8 cellular contexts compared by ENCODE assay signal in the genomic region with DNA sequence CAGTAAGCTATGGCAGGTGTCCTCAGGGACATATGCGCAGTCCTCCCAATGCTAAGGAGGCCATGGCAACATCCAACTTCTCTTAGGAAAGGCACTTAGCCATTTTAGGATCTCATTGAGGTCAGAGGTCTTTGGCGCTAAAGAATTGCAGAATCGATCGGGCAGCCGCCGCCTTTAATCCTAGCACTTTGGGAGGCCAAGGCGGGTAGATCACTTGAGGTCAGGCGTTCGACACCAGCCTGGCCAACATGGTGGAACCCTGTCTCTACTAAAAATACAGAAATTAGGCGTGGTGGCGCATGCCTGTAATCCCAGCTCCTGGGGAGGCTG. TPM values are rescaled to one million over a fixed set of nuclear protein-coding genes. Genes with fewer than 3 reads are reported as not detected.
A peak's percentile ranks its signal among the peaks of the same experiment; 100 is the strongest.
DNase-seq lines count a peak whose midpoint lies in the region; ATAC-seq and TF ChIP-seq lines count a peak whose summit lies in the region.

No MANE protein-coding gene starts in this region.

- no peaks in the 10 kb centered on the region for H3K36me3 ChIP-seq in left lung

- H3K36me3 Mint-ChIP-seq in activated T-cell treated with anti-CD3 and anti-CD28 coated beads, Interleukin-2, amount 50 U/mL, for 72 hours (ENCODE audit: insufficient read depth in 2 of 2), result no peaks in the 10 kb centered on the region
- H3K36me3 Mint-ChIP-seq in activated naive CD4-positive, alpha-beta T cell treated with anti-CD3 and anti-CD28 coated beads, Interleukin-2, amount 50 U/mL, for 72 hours, result no peaks in the 10 kb centered on the region

- DNase-seq in activated T-cell treated with anti-CD3 and anti-CD28 coated beads, Interleukin-2, amount 50 U/mL, for 72 hours, result no peak
- DNase-seq in activated T-cell treated with anti-CD3 and anti-CD28 coated beads, Interleukin-2, amount 50 U/mL, for 48 hours, result no peak
- no peak for DNase-seq in activated naive CD4-positive, alpha-beta T cell treated with anti-CD3 and anti-CD28 coated beads, Interleukin-2, amount 50 U/mL, for 72 hours (ENCODE audit: low spot score in 2 of 2)
- DNase-seq in left lung (peak in 1 of 2 donors; percentile 31), substantia nigra (lab: John Stamatoyannopoulos, UW) (no peak), omental fat pad (ENCODE audit: low spot score) (no peak), HuH-7 (ENCODE audit: low spot score) (no peak), DMS 273 (lab: John Stamatoyannopoulos, UW; ENCODE audit: unreplicated experiment) (no peak)

- ATAC-seq in activated T-cell treated with anti-CD3 and anti-CD28 coated beads, Interleukin-2, amount 50 U/mL, for 72 hours (replicated peaks in 1 of 2), result no peak
- no peak for ATAC-seq in activated naive CD4-positive, alpha-beta T cell treated with anti-CD3 and anti-CD28 coated beads, Interleukin-2, amount 50 U/mL, for 72 hours
- ATAC-seq in left lung (no peak), omental fat pad (ENCODE audit: low FRiP score) (no peak)

- peak overlapping the region; percentile 94 for H3K27ac Mint-ChIP-seq in activated T-cell treated with anti-CD3 and anti-CD28 coated beads, Interleukin-2, amount 50 U/mL, for 72 hours
- peak overlapping the region; percentile 88 to 94 for H3K27ac Mint-ChIP-seq in activated naive CD4-positive, alpha-beta T cell treated with anti-CD3 and anti-CD28 coated beads, Interleukin-2, amount 50 U/mL, for 72 hours

- H3K4me3 ChIP-seq in left lung, result peak overlapping the region; percentile 80 to 86

- H3K27me3 ChIP-seq in left lung, result no peaks in the 10 kb centered on the region

- TF ChIP-seq CTCF in left lung (IDR thresholded peaks at IDR 0.05), result no peak
- TF ChIP-seq CTCF in omental fat pad (IDR thresholded peaks at IDR 0.05), result no peak

- H3K4me1 Mint-ChIP-seq in activated T-cell treated with anti-CD3 and anti-CD28 coated beads, Interleukin-2, amount 50 U/mL, for 72 hours (ENCODE audit: low read depth), result peaks cover 12% of the 10 kb centered on the region

- intact Hi-C loops in left lung (cut with DNase I), result no loop called here

- no peaks in the 10 kb centered on the region for H3K9me3 Mint-ChIP-seq in activated T-cell treated with anti-CD3 and anti-CD28 coated beads, Interleukin-2, amount 50 U/mL, for 72 hours
- H3K9me3 Mint-ChIP-seq in activated naive CD4-positive, alpha-beta T cell treated with anti-CD3 and anti-CD28 coated beads, Interleukin-2, amount 50 U/mL, for 72 hours, result no peaks in the 10 kb centered on the region

- H3K27ac ChIP-seq in left lung, result peak overlapping the region; percentile 84 to 91
- H3K27ac ChIP-seq in substantia nigra (ENCODE audit: low read depth, low read length, poor library complexity, severe bottlenecking), result peak overlapping the region; percentile 74

- H3K9me3 ChIP-seq in left lung, result no peaks in the 10 kb centered on the region

- no peaks in the 10 kb centered on the region for H3K27me3 Mint-ChIP-seq in activated T-cell treated with anti-CD3 and anti-CD28 coated beads, Interleukin-2, amount 50 U/mL, for 72 hours (ENCODE audit: low read depth)

- H3K4me3 Mint-ChIP-seq in activated T-cell treated with anti-CD3 and anti-CD28 coated beads, Interleukin-2, amount 50 U/mL, for 72 hours, result peak overlapping the region; percentile 87 to 94

- H3K4me1 ChIP-seq in left lung, result peaks cover 5 to 22% of the 10 kb centered on the region in 2 donors

RNA-seq across cellular contexts. Expression of a gene that starts 1.2 kb away (rescaled TPM):
- total RNA-seq in activated T-cell treated with anti-CD3 and anti-CD28 coated beads, Interleukin-2, amount 50 U/mL, for 72 hours, result 10 to 100 TPM; 33.9 to 44.2 TPM
- total RNA-seq in activated naive CD4-positive, alpha-beta T cell treated with anti-CD3 and anti-CD28 coated beads, Interleukin-2, amount 50 U/mL, for 72 hours, result 10 to 100 TPM; 49.1 to 62.6 TPM
- 10 to 100 TPM; 92.7 to 94.2 TPM for total RNA-seq in left lung
- 10 to 100 TPM; 56.6 to 90.5 (median 79.8) TPM for total RNA-seq in omental fat pad

RNA-seq across cellular contexts. Expression of a gene that starts 13.8 kb away (rescaled TPM):
- 10 to 100 TPM; 49.5 to 57.0 TPM for total RNA-seq in activated T-cell treated with anti-CD3 and anti-CD28 coated beads, Interleukin-2, amount 50 U/mL, for 72 hours
- total RNA-seq in activated naive CD4-positive, alpha-beta T cell treated with anti-CD3 and anti-CD28 coated beads, Interleukin-2, amount 50 U/mL, for 72 hours, result 10 to 100 TPM; 37.3 to 58.0 TPM
- total RNA-seq in left lung (10 to 100 TPM; 97.1 to 98.4 TPM), omental fat pad (100 to 1,000 TPM in 2 of 4 donors, 10 to 100 TPM in 2; 68.4 to 126 (median 99.2) TPM)
